In genomic region chr5:61234019-61234418, GRCh38 we compare ENCODE assay signal across 1 cellular context.
TF ChIP-seq lines count a peak whose summit lies in the region.

No MANE protein-coding gene starts in this region.

TF ChIP-seq in IMR-90, 13 proteins besides CTCF, POLR2A, EP300 and RAD21 (continued from another document):
- TF ChIP-seq MAZ (IDR thresholded peaks at IDR 0.05; ENCODE audit: borderline replicate concordance, low read depth, low read length) (no peak), FOS (IDR thresholded peaks at IDR 0.05; ENCODE audit: low read depth, low read length) (no peak), MXI1 (IDR thresholded peaks at IDR 0.05; ENCODE audit: borderline replicate concordance, low read depth, low read length) (no peak)
TF ChIP-seq in IMR-90: peak in this region for 0.
